Comparison of ENCODE assay signal across 8 cellular contexts in genomic region chr2:33475381-33476099, GRCh38. TPM values are rescaled to one million over a fixed set of nuclear protein-coding genes. Genes with fewer than 3 reads are reported as not detected.
DNase-seq lines count a peak whose midpoint lies in the region; ATAC-seq and TF ChIP-seq lines count a peak whose summit lies in the region.

No MANE protein-coding gene starts in this region.

- intact Hi-C loops in left colon (cut with DNase I, micrococcal nuclease), result loop anchor here in 1 of 2 donors (10.0 kb wide), 1 partner anchor 99 kb away; no protein-coding TSS in a partner anchor

- ATAC-seq in GM18868 (IDR thresholded peaks at IDR 0.05; ENCODE audit: unreplicated experiment) (peak; percentile 57), HG03135 (IDR thresholded peaks at IDR 0.05; ENCODE audit: unreplicated experiment) (peak; percentile 53), left colon (peak; percentile 89)

- no peak for DNase-seq in AG09309 (ENCODE audit: low read depth)
- DNase-seq in NCI-H2227 (lab: John Stamatoyannopoulos, UW; ENCODE audit: unreplicated experiment), result peak; percentile 82
- DNase-seq in activated CD4-positive, CD25-positive, alpha-beta regulatory T cell treated with anti-CD3 and anti-CD28 coated beads, Interleukin-2, amount 50 U/mL, for 72 hours, result peak; percentile 71
- DNase-seq in coronary artery (ENCODE audit: low spot score), result peak; percentile 79
- peak; percentile 81 to 86 for DNase-seq in left colon
- DNase-seq in stimulated activated CD4-positive, alpha-beta T cell treated with anti-CD3 and anti-CD28 coated beads, Interleukin-2, amount 100 ng/mL, for 4 hours (ENCODE audit: low read depth), result peak; percentile 74

- peak; percentile 84 for TF ChIP-seq CTCF in AG09309 (IDR thresholded peaks at IDR 0.05; ENCODE audit: control insufficient read depth, insufficient read depth, low read depth, low read length, missing control alignments)
- peak; percentile 74 for TF ChIP-seq CTCF in coronary artery (IDR thresholded peaks at IDR 0.05)

- peak overlapping the region; percentile 65 to 84 for H3K27ac ChIP-seq in coronary artery

- peak overlapping the region; percentile 68 for H3K4me3 ChIP-seq in AG09309 (ENCODE audit: control insufficient read depth, low read depth, low read length)
- peak overlapping the region; percentile 72 for H3K4me3 ChIP-seq in coronary artery

RNA-seq across cellular contexts. Expression of gene RASGRP3, which starts 0.9 kb away (rescaled TPM):
- 1 to 10 TPM; 2.8 to 5.1 TPM for total RNA-seq in left colon
